In the genomic region with DNA sequence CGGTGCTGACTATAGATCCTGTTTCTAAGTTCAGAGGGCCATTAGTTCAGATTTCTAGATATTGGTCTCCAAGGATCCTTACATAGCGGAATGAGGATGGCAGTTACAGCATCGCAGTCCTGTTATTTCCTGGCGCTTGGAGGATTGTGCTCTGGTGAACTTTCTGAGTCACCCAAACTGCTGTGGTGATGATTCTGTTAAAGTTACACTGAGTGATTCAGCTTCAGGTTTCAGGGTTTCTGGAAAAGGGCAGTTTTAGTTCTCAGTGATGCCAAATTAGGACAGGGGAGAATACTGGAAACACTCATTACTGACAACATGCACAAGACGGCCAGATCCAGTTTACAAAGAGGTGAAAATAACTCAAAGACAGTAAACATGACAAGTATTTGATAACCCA, we compare ENCODE assay signal across 10 cellular contexts. TPM values are rescaled to one million over a fixed set of nuclear protein-coding genes. Genes with fewer than 3 reads are reported as not detected.
A peak's percentile ranks its signal among the peaks of the same experiment; 100 is the strongest.
DNase-seq lines count a peak whose midpoint lies in the region; ATAC-seq, FAIRE-seq and TF ChIP-seq lines count a peak whose summit lies in the region.
"Had no signal": no experiment of that assay in that cellular context is flagged by ENCODE, and none has a peak within 500 bp of the region (broad histone marks: within the 10 kb centered on the region; RNA-seq: fewer than 3 reads in every experiment).

No MANE protein-coding gene starts in this region.

- no peak overlapping the region for H3K27ac ChIP-seq in right atrium auricular region
- H3K27ac ChIP-seq: parathyroid adenoma had no signal

- peaks cover 2 to 6% (median 4%) of the 10 kb centered on the region in 3 donors for H3K4me1 Mint-ChIP-seq in T-cell

- no peaks in the 10 kb centered on the region for H3K27me3 ChIP-seq in right atrium auricular region

- TF ChIP-seq CTCF in AG04449 (IDR thresholded peaks at IDR 0.05; ENCODE audit: insufficient read depth, low read length, missing control alignments) (no peak), right atrium auricular region (IDR thresholded peaks at IDR 0.05) (no peak)

- H3K36me3 ChIP-seq in right atrium auricular region, result no peaks in the 10 kb centered on the region

- DNase-seq in AG04449 (ENCODE audit: low read depth, low spot score), result peak; percentile 65
- DNase-seq in GM19239 (ENCODE audit: insufficient read length, low spot score), result no peak
- peak; percentile 73 for DNase-seq in RPMI7951 (ENCODE audit: low read depth)
- DNase-seq in fibroblast of peridontal ligament (ENCODE audit: extremely low read depth), result peak; percentile 91
- no peak for DNase-seq in NCI-H187 (lab: John Stamatoyannopoulos, UW)
- DNase-seq in putamen (ENCODE audit: low spot score), result no peak
- DNase-seq in right atrium auricular region (ENCODE audit: low spot score), result no peak
- DNase-seq in T-cell, result no peak

- no peaks in the 10 kb centered on the region for H3K9me3 ChIP-seq in right atrium auricular region

- no peak overlapping the region for H3K4me3 Mint-ChIP-seq in T-cell

- no peaks in the 10 kb centered on the region for H3K9me3 Mint-ChIP-seq in T-cell

- no peak overlapping the region for H3K27ac Mint-ChIP-seq in T-cell

- POLR2A ChIA-PET in AG04449 (lab: Yijun Ruan, JAX), result no interaction called here
- POLR2A ChIA-PET in T-cell (lab: Charles Lee), result no interaction called here

- H3K4me1 ChIP-seq in right atrium auricular region, result peaks cover 0 to 11% of the 10 kb centered on the region in 2 donors

- H3K4me3 ChIP-seq in AG04449 (ENCODE audit: low read depth, low read length) (no peak overlapping the region), right atrium auricular region (no peak overlapping the region)

- H3K27me3 Mint-ChIP-seq in T-cell, result peaks cover 22 to 31% of the 10 kb centered on the region in 2 donors

- H3K36me3 Mint-ChIP-seq in T-cell, result no peaks in the 10 kb centered on the region

- no peak for ATAC-seq in T-cell (replicated peaks in 1 of 4)
- ATAC-seq: activated CD4-positive, CD25-positive, alpha-beta regulatory T cell treated with anti-CD3 and anti-CD28 coated beads, Interleukin-2, amount 50 U/mL, for 24 hours had no signal

- FAIRE-seq in GM19239 (lab: Jason Lieb, UNC), result peak; percentile 64

- CTCF ChIA-PET in AG04449 (lab: Yijun Ruan, JAX) (interaction anchor here (3.5 to 9.0 kb wide), 3 partner anchors 8 to 103 kb away, joined by 20 to 145 read pairs (median 38); no protein-coding TSS in a partner anchor), T-cell (lab: Charles Lee) (interaction anchor here in 1 of 2 donors (2.3 kb wide), 1 partner anchor 103 kb away, joined by 6 read pairs; no protein-coding TSS in a partner anchor)

RNA-seq across cellular contexts. Expression of a gene that starts 52.1 kb away (rescaled TPM):
- not detected in 2 replicates for total RNA-seq in RPMI7951 (2014; rRNA removed; shearing (Covaris generic))
- total RNA-seq in right atrium auricular region (not detected), T-cell (not detected)

Comparison
In these comparisons a context has a peak if more than half of its experiments do, and no peak if none do; other contexts are left out.
1. DNase-seq: peak in AG04449 (single experiment), RPMI7951 (single experiment) and fibroblast of peridontal ligament (single experiment); none in GM19239 (single experiment), NCI-H187 (0 of 2), putamen (single experiment), right atrium auricular region (single experiment) and T-cell (0 of 34).